In genomic region chr16:68040506-68041288, GRCh38 we compare ENCODE assay signal across 8 cellular contexts. TPM values are rescaled to one million over a fixed set of nuclear protein-coding genes. Genes with fewer than 3 reads are reported as not detected.
DNase-seq lines count a peak whose midpoint lies in the region; ATAC-seq and TF ChIP-seq lines count a peak whose summit lies in the region.

No MANE protein-coding gene starts in this region.

- peak; percentile 71 for ATAC-seq in GM19395 (IDR thresholded peaks at IDR 0.05; ENCODE audit: unreplicated experiment)
- peak; percentile 82 to 83 for ATAC-seq in naive B cell (ENCODE audit: low read depth in 2 of 2)
- ATAC-seq in stimulated activated effector memory CD8-positive, alpha-beta T cell treated with anti-CD3 and anti-CD28 coated beads, Interleukin-12 subunit alpha, Interleukin-12 subunit beta, amount 100 ng/mL, for 72 hours = peak; percentile 99

- peak overlapping the region; percentile 36 to 94 (median 76) for H3K27ac Mint-ChIP-seq in naive B cell
- H3K27ac Mint-ChIP-seq in stimulated activated effector memory CD8-positive, alpha-beta T cell treated with anti-CD3 and anti-CD28 coated beads, Interleukin-12 subunit alpha, Interleukin-12 subunit beta, amount 100 ng/mL, for 72 hours = peak overlapping the region; percentile 54

- no TSS peak for BruUV-seq in OCI-LY7 (replicated peaks; lab: Mats Ljungman, UMichigan)

- TF ChIP-seq CTCF in OCI-LY7 (conservative IDR thresholded peaks at IDR 0.05; ENCODE audit: low read length) = peak; percentile 97

- intact Hi-C loops in OCI-LY7 (cut with micrococcal nuclease; ENCODE audit: unreplicated experiment) = loop anchor here (1.0 to 10.0 kb wide), 5 partner anchors 47 to 366 kb away; partner anchors contain the start of genes PSMB10 and SLC12A4

- H3K9me3 ChIP-seq in OCI-LY7 (ENCODE audit: low read length) = no peaks in the 10 kb centered on the region

- no peak overlapping the region for H3K4me2 ChIP-seq in OCI-LY7 (ENCODE audit: low read length)

- no peak for TF ChIP-seq EP300 in Ishikawa (IDR thresholded peaks at IDR 0.05; ENCODE audit: borderline replicate concordance)

- peaks cover 39% of the 10 kb centered on the region for H3K4me1 ChIP-seq in OCI-LY7 (ENCODE audit: insufficient read depth, low read length, poor library complexity, severe bottlenecking)

- no peak overlapping the region for H3K27ac ChIP-seq in OCI-LY7 (ENCODE audit: low read depth, low read length, poor library complexity, severe bottlenecking)

- H3K4me3 ChIP-seq in OCI-LY7 (ENCODE audit: low read depth, low read length, poor library complexity, severe bottlenecking) = no peak overlapping the region

- no peaks in the 10 kb centered on the region for H3K27me3 Mint-ChIP-seq in naive B cell

- H3K4me1 Mint-ChIP-seq in naive B cell = peaks cover 30 to 66% (median 54%) of the 10 kb centered on the region in 3 donors
- H3K4me1 Mint-ChIP-seq in stimulated activated effector memory CD8-positive, alpha-beta T cell treated with anti-CD3 and anti-CD28 coated beads, Interleukin-12 subunit alpha, Interleukin-12 subunit beta, amount 100 ng/mL, for 72 hours = peaks cover 13% of the 10 kb centered on the region

- peak; percentile 93 for TF ChIP-seq RAD21 in Ishikawa (IDR thresholded peaks at IDR 0.05; ENCODE audit: low read depth)

- 0 out of 2 replicates have a peak, but pooled peaks cover 4% of the 10 kb centered on the region for H4K20me1 ChIP-seq in OCI-LY7 (ENCODE audit: insufficient read depth, low read length)

- H3K4me3 Mint-ChIP-seq in naive B cell = peak overlapping the region; percentile 76 to 97 (median 88)
- H3K4me3 Mint-ChIP-seq in stimulated activated effector memory CD8-positive, alpha-beta T cell treated with anti-CD3 and anti-CD28 coated beads, Interleukin-12 subunit alpha, Interleukin-12 subunit beta, amount 100 ng/mL, for 72 hours = no peak overlapping the region

- TF ChIP-seq POLR2A in erythroblast (IDR thresholded peaks at IDR 0.05; ENCODE audit: low read length) = no peak

- POLR2A ChIA-PET in OCI-LY7 (lab: Charles Lee) = interaction anchor here (0.6 to 1.6 kb wide), 9 partner anchors 14 to 321 kb away, joined by 3 to 7 read pairs (median 4); partner anchors contain the start of genes DDX28 and DUS2

- CTCF ChIA-PET in OCI-LY7 (lab: Charles Lee; ENCODE audit: unreplicated experiment) = interaction anchor here (0.6 to 1.1 kb wide), 8 partner anchors 11 to 450 kb away, joined by 3 to 5 read pairs (median 3); no protein-coding TSS in a partner anchor

- DNase-seq in Ammon's horn (ENCODE audit: low spot score) (peak; percentile 86), OCI-LY7 (ENCODE audit: low spot score) (peak; percentile 88), activated T-cell treated with anti-CD3 and anti-CD28 coated beads for 24 hours (ENCODE audit: low read depth) (peak; percentile 83), erythroblast (lab: John Stamatoyannopoulos, UW) (peak; percentile 90 to 93), naive B cell (peak; percentile 85)
- peak; percentile 87 to 92 for DNase-seq in stimulated activated effector memory CD8-positive, alpha-beta T cell treated with anti-CD3 and anti-CD28 coated beads, Interleukin-12 subunit alpha, Interleukin-12 subunit beta, amount 100 ng/mL, for 72 hours (ENCODE audit: low spot score in 2 of 2)

- H3K79me2 ChIP-seq in OCI-LY7 (ENCODE audit: insufficient read depth, low read depth, low read length) = no peaks in the 10 kb centered on the region

- H3K36me3 ChIP-seq in OCI-LY7 (ENCODE audit: insufficient read depth, low read length) = peaks cover 31% of the 10 kb centered on the region

- no peaks in the 10 kb centered on the region for H3K9me3 Mint-ChIP-seq in naive B cell
- no peaks in the 10 kb centered on the region for H3K9me3 Mint-ChIP-seq in stimulated activated effector memory CD8-positive, alpha-beta T cell treated with anti-CD3 and anti-CD28 coated beads, Interleukin-12 subunit alpha, Interleukin-12 subunit beta, amount 100 ng/mL, for 72 hours

- no peaks in the 10 kb centered on the region for H3K9me2 ChIP-seq in OCI-LY7 (ENCODE audit: insufficient read depth, low read length)

- peaks cover 0 to 4% of the 10 kb centered on the region in 2 donors for H3K36me3 Mint-ChIP-seq in naive B cell
- H3K36me3 Mint-ChIP-seq in stimulated activated effector memory CD8-positive, alpha-beta T cell treated with anti-CD3 and anti-CD28 coated beads, Interleukin-12 subunit alpha, Interleukin-12 subunit beta, amount 100 ng/mL, for 72 hours = peaks cover 69% of the 10 kb centered on the region

- H2AFZ ChIP-seq in OCI-LY7 (ENCODE audit: low read length) = no peak overlapping the region

TF ChIP-seq in Ishikawa, 13 proteins besides CTCF, POLR2A, EP300 and RAD21:
- TF ChIP-seq FOXM1 (IDR thresholded peaks at IDR 0.05; ENCODE audit: borderline replicate concordance, low read depth) = no peak
- TF ChIP-seq CEBPB (IDR thresholded peaks at IDR 0.05) = no peak
- no peak for TF ChIP-seq MAX (IDR thresholded peaks at IDR 0.05)
- TF ChIP-seq TCF12 (IDR thresholded peaks at IDR 0.05; ENCODE audit: low read depth) = no peak

RNA-seq across cellular contexts. Expression of gene DUS2, which starts 17.6 kb away (rescaled TPM):
- total RNA-seq in OCI-LY7 (2014; rRNA removed; shearing (Covaris generic)) = 19.9 and 20.7 TPM in 2 replicates
- total RNA-seq in OCI-LY7 (2022) = 32.4 and 34.7 TPM in 2 replicates
- polyA plus RNA-seq in naive B cell (ENCODE audit: low read depth in 6 of 6) = 10 to 100 TPM; 36.8 to 51.8 (median 49.9) TPM

RNA-seq across cellular contexts. Expression of gene DDX28, which starts 17.7 kb away (rescaled TPM):
- 27.9 and 31.4 TPM in 2 replicates for total RNA-seq in OCI-LY7 (2014; rRNA removed; shearing (Covaris generic))
- total RNA-seq in OCI-LY7 (2022) = 16.9 and 18.1 TPM in 2 replicates
- 10 to 100 TPM; 39.8 to 71.5 (median 48.8) TPM for polyA plus RNA-seq in naive B cell (ENCODE audit: low read depth in 6 of 6)

RNA-seq across cellular contexts. Expression of gene DPEP2NB, which starts 25.0 kb away (rescaled TPM):
- 0.72 TPM in 1 of 2 replicates, not detected in the other for total RNA-seq in OCI-LY7 (2014; rRNA removed; shearing (Covaris generic))
- total RNA-seq in OCI-LY7 (2022) = not detected in 2 replicates
- polyA plus RNA-seq in naive B cell (ENCODE audit: low read depth in 6 of 6) = under 1 TPM in 1 of 6 donors, not detected in 5; 0.45 TPM

RNA-seq across cellular contexts. Expression of gene DPEP2, which starts 41.4 kb away (rescaled TPM):
- total RNA-seq in OCI-LY7 (2014; rRNA removed; shearing (Covaris generic)) = 0.13 and 0.22 TPM in 2 replicates
- 0.23 and 0.37 TPM in 2 replicates for total RNA-seq in OCI-LY7 (2022)
- polyA plus RNA-seq in naive B cell (ENCODE audit: low read depth in 6 of 6) = 100 to 1,000 TPM in 1 of 6 donors, 10 to 100 TPM in 5; 57.3 to 125 (median 75.1) TPM

RNA-seq across cellular contexts. Expression of gene NFATC3, which starts 44.5 kb away (rescaled TPM):
- total RNA-seq in OCI-LY7 (2014; rRNA removed; shearing (Covaris generic)) = 60.9 and 73.4 TPM in 2 replicates
- 76.0 and 91.7 TPM in 2 replicates for total RNA-seq in OCI-LY7 (2022)
- 100 to 1,000 TPM in 2 of 6 donors, 10 to 100 TPM in 4; 74.8 to 147 (median 96.7) TPM for polyA plus RNA-seq in naive B cell (ENCODE audit: low read depth in 6 of 6)
